ENCODE assay signal across 5 cellular contexts in genomic region chr4:103918214-103918613, GRCh38.
"Had no signal": no experiment of that assay in that cellular context is flagged by ENCODE, and none has a peak within 500 bp of the region (broad histone marks: within the 10 kb centered on the region; RNA-seq: fewer than 3 reads in every experiment).

No MANE protein-coding gene starts in this region.

- H3K4me3 ChIP-seq: K562 had no signal

- DNase-seq: IMR-90, KBM-7, KG1 had no signal

- H3K27ac ChIP-seq: HL-60 had no signal
